ENCODE assay signal across 11 cellular contexts in genomic region chr11:119423459-119424254, GRCh38. TPM values are rescaled to one million over a fixed set of nuclear protein-coding genes. Genes with fewer than 3 reads are reported as not detected.
DNase-seq lines count a peak whose midpoint lies in the region; ATAC-seq, FAIRE-seq and TF ChIP-seq lines count a peak whose summit lies in the region.
"Had no signal": no experiment of that assay in that cellular context is flagged by ENCODE, and none has a peak within 500 bp of the region (broad histone marks: within the 10 kb centered on the region; RNA-seq: fewer than 3 reads in every experiment).

No MANE protein-coding gene starts in this region.

- H4K20me1 ChIP-seq in HepG2 (ENCODE audit: insufficient read depth, low read length): no peaks in the 10 kb centered on the region

- peaks cover 25% of the 10 kb centered on the region for H3K4me1 ChIP-seq in left ventricle myocardium inferior
- H3K4me1 ChIP-seq in vagina: peaks cover 36% of the 10 kb centered on the region
- peaks cover 11% of the 10 kb centered on the region; the same call in 1 of the 2 replicates for H3K4me1 ChIP-seq in HepG2 (ENCODE audit: insufficient read depth, low read length)

- H3K4me1 Mint-ChIP-seq in nephron: peaks cover 33% of the 10 kb centered on the region

- DNase-seq in left ventricle myocardium inferior (no peak), Right ventricle myocardium superior (no peak), dermis blood vessel endothelial cell (peak; percentile 15), vagina (ENCODE audit: extremely low spot score in 2 of 2) (no peak), HepG2 (ENCODE audit: low spot score) (no peak)
- DNase-seq: activated CD4-positive, alpha-beta T cell treated with anti-CD3 and anti-CD28 coated beads, Interleukin-2, amount 50 U/mL, for 4 hours; KG1 had no signal

- H3K36me3 Mint-ChIP-seq in nephron (ENCODE audit: low read depth): peaks cover 16% of the 10 kb centered on the region

- H3K4me3 Mint-ChIP-seq in nephron: peak overlapping the region; percentile 87 to 90 (median 87)

- peaks cover 52% of the 10 kb centered on the region for H3K27me3 Mint-ChIP-seq in nephron (ENCODE audit: low read depth)

- WGBS in HepG2 (ENCODE audit: low lambda C conversion rate): 82% methylated on average over 11 of the region's 15 CpGs

- TF ChIP-seq EP300 in HepG2 (IDR thresholded peaks at IDR 0.05; ENCODE audit: low read depth in 2 of 2, low read length in 2 of 2): no peak
- TF ChIP-seq EP300 in HepG2 (CRISPR knock-in tag; IDR thresholded peaks at IDR 0.05; ENCODE audit: borderline replicate concordance): no peak

- peaks cover 79% of the 10 kb centered on the region for H3K27me3 ChIP-seq in left ventricle myocardium inferior (ENCODE audit: low read depth)
- H3K27me3 ChIP-seq in vagina: no peaks in the 10 kb centered on the region
- H3K27me3 ChIP-seq in HepG2 (ENCODE audit: control insufficient read depth in 1 of 2, insufficient read depth in 2 of 2, low read length in 2 of 2): no peaks in the 10 kb centered on the region; a peak in 2 of 5 replicates

- POLR2A ChIA-PET in HepG2 (lab: Yijun Ruan, JAX): no interaction called here

- H3K27ac Mint-ChIP-seq in nephron: peak overlapping the region; percentile 52 to 72 (median 63)

- H3K9ac ChIP-seq in HepG2 (ENCODE audit: insufficient read depth, low read depth, low read length): no peak overlapping the region

- no TSS peak for BruUV-seq in HepG2 (replicated peaks; lab: Mats Ljungman, UMichigan)

- no peaks in the 10 kb centered on the region for H3K36me3 ChIP-seq in left ventricle myocardium inferior
- no peaks in the 10 kb centered on the region for H3K36me3 ChIP-seq in vagina
- H3K36me3 ChIP-seq in HepG2 (replicated peaks in 1 of 2; ENCODE audit: control insufficient read depth in 1 of 2, insufficient read depth in 2 of 2, low read length in 2 of 2): no peaks in the 10 kb centered on the region

- H3K9me3 ChIP-seq in left ventricle myocardium inferior (replicated peaks): no peaks in the 10 kb centered on the region
- no peaks in the 10 kb centered on the region for H3K9me3 ChIP-seq in vagina
- H3K9me3 ChIP-seq in HepG2 (ENCODE audit: low read length): no peaks in the 10 kb centered on the region

- no peaks in the 10 kb centered on the region for H3K79me2 ChIP-seq in HepG2 (ENCODE audit: insufficient read depth, low read length)

- no peak overlapping the region for H2AFZ ChIP-seq in HepG2 (ENCODE audit: low read length)

- ATAC-seq in Right ventricle myocardium superior (ENCODE audit: poor library complexity): no peak
- ATAC-seq in GM18505 (IDR thresholded peaks at IDR 0.05; ENCODE audit: unreplicated experiment): no peak
- ATAC-seq in HepG2: no peak
- no peak for ATAC-seq in GM18520 (IDR thresholded peaks at IDR 0.05; ENCODE audit: unreplicated experiment)

- no peak for FAIRE-seq in HepG2 (lab: Jason Lieb, UNC)

- no peak overlapping the region for H3K4me2 ChIP-seq in HepG2 (ENCODE audit: low read depth, low read length)

- TF ChIP-seq RAD21 in HepG2 (CRISPR knock-in tag; IDR thresholded peaks at IDR 0.05): no peak

- TF ChIP-seq POLR2A in vagina (IDR thresholded peaks at IDR 0.05) (no peak), GM18505 (IDR thresholded peaks at IDR 0.05; ENCODE audit: borderline replicate concordance, extremely low read depth, insufficient read depth, insufficient read length) (no peak), HepG2 (IDR thresholded peaks at IDR 0.05; ENCODE audit: insufficient read depth in 1 of 2, low read depth in 2 of 2, low read length in 2 of 2) (no peak)

- TF ChIP-seq CTCF in left ventricle myocardium inferior (IDR thresholded peaks at IDR 0.05; ENCODE audit: borderline replicate concordance) (no peak), nephron (IDR thresholded peaks at IDR 0.05; ENCODE audit: unreplicated experiment in 3 of 3) (no peak), vagina (IDR thresholded peaks at IDR 0.05) (no peak), HepG2 (CRISPR knock-in tag; IDR thresholded peaks at IDR 0.05) (no peak)

- intact Hi-C loops in left ventricle myocardium inferior (cut with micrococcal nuclease): no loop called here
- intact Hi-C loops in Right ventricle myocardium superior (cut with DNase I): no loop called here
- intact Hi-C loops in vagina (cut with DNase I): no loop called here
- intact Hi-C loops in HepG2 (cut with micrococcal nuclease; ENCODE audit: unreplicated experiment): no loop called here

- in situ Hi-C loops in HepG2 (cut with HindIII; ENCODE audit: extremely low pct_ligation_motif_present, low pct_unique_long_range_greater_than_20kb): no loop called here

- H3K9me3 Mint-ChIP-seq in nephron: no peaks in the 10 kb centered on the region

- H3K27ac ChIP-seq in left ventricle myocardium inferior (replicated peaks) (no peak overlapping the region), vagina (peak overlapping the region; percentile 83), HepG2 (ENCODE audit: extremely low read length, insufficient read depth, low read length) (no peak overlapping the region)
- H3K27ac ChIP-seq: C4-2B had no signal

- H3K4me3 ChIP-seq in left ventricle myocardium inferior (peak overlapping the region; percentile 62), vagina (peak overlapping the region; percentile 55 to 58), HepG2 (replicated peaks in 1 of 3; ENCODE audit: insufficient read depth in 1 of 3, low read depth in 2 of 3, low read length in 3 of 3) (no peak overlapping the region)

- CTCF ChIA-PET in HepG2 (lab: Yijun Ruan, JAX; ENCODE audit: low intra/inter-chr PET ratio, low total read pairs): no interaction called here

TF ChIP-seq in HepG2, 621 proteins besides CTCF, POLR2A, EP300 and RAD21 (continues in another document):
- no peak for TF ChIP-seq ZNF547 (CRISPR knock-in tag; IDR thresholded peaks at IDR 0.05)
- no peak for TF ChIP-seq SRSF4 (IDR thresholded peaks at IDR 0.05; ENCODE audit: low read depth, low read length, poor library complexity, severe bottlenecking)
- no peak for TF ChIP-seq PLRG1 (conservative IDR thresholded peaks at IDR 0.05)

RNA-seq across cellular contexts. Expression of gene THY1, which starts 0.7 kb away (rescaled TPM):
- total RNA-seq in left ventricle myocardium inferior (0.91 TPM), Right ventricle myocardium superior (1.5 TPM), dermis blood vessel endothelial cell (0.28 and 1.0 TPM in 2 replicates), vagina (48.9 TPM), HepG2 (2016; rRNA removed; fragmentation: Illumina TruSeq; extraction: Trizol) (not detected in 2 replicates)
- not detected in 2 replicates for total RNA-seq in HepG2 (2016; cell fraction: cytosol; rRNA removed; fragmentation: Illumina TruSeq; extraction: Trizol; ENCODE audit: low read depth)
- not detected in 2 replicates for total RNA-seq in HepG2 (2016; cell fraction: insoluble cytoplasmic fraction; rRNA removed; fragmentation: Illumina TruSeq; extraction: Trizol)
- not detected in 2 replicates for total RNA-seq in HepG2 (2016; cell fraction: membrane; rRNA removed; fragmentation: Illumina TruSeq; extraction: Trizol)
- not detected in 2 replicates for total RNA-seq in HepG2 (2016; cell fraction: nucleus; rRNA removed; fragmentation: Illumina TruSeq; extraction: Trizol)
- not detected in 2 replicates for polyA plus RNA-seq in HepG2 (2011; rRNA removed)
- not detected in 2 replicates for polyA plus RNA-seq in HepG2 (2011; cell fraction: cytosol; rRNA removed)
- not detected in 2 replicates for polyA plus RNA-seq in HepG2 (2011; cell fraction: nucleus; rRNA removed)
- polyA plus RNA-seq in HepG2 (2012): not detected in 2 replicates
- not detected in 2 replicates for polyA plus RNA-seq in HepG2 (2016; cell fraction: cytosol; fragmentation: Illumina TruSeq; extraction: Trizol; ENCODE audit: low read depth)
- polyA plus RNA-seq in HepG2 (2016; cell fraction: insoluble cytoplasmic fraction; fragmentation: Illumina TruSeq; extraction: Trizol; ENCODE audit: low read depth): not detected in 2 replicates
- polyA plus RNA-seq in HepG2 (2016; cell fraction: membrane; fragmentation: Illumina TruSeq; extraction: Trizol; ENCODE audit: low read depth): not detected in 2 replicates
- not detected in 2 replicates for polyA plus RNA-seq in HepG2 (2016; cell fraction: nucleus; fragmentation: Illumina TruSeq; extraction: Trizol; ENCODE audit: insufficient read depth, low read depth)
- 0.28 TPM in 1 of 2 replicates, not detected in the other for polyA minus RNA-seq in HepG2 (2011; rRNA and poly(A)+ RNA removed; ENCODE audit: low replicate concordance)
- polyA minus RNA-seq in HepG2 (2011; cell fraction: cytosol; rRNA and poly(A)+ RNA removed): not detected in 2 replicates
- polyA minus RNA-seq in HepG2 (2011; cell fraction: nucleus; rRNA and poly(A)+ RNA removed): not detected in 2 replicates

RNA-seq across cellular contexts. Expression of gene USP2, which starts 42.2 kb away (rescaled TPM):
- 135 TPM for total RNA-seq in left ventricle myocardium inferior
- total RNA-seq in Right ventricle myocardium superior: 136 TPM
- total RNA-seq in dermis blood vessel endothelial cell: 0.33 and 1.2 TPM in 2 replicates
- total RNA-seq in vagina: 2.5 TPM
- total RNA-seq in HepG2 (2016; rRNA removed; fragmentation: Illumina TruSeq; extraction: Trizol): 6.0 and 7.2 TPM in 2 replicates
- total RNA-seq in HepG2 (2016; cell fraction: cytosol; rRNA removed; fragmentation: Illumina TruSeq; extraction: Trizol; ENCODE audit: low read depth): 1.1 and 1.7 TPM in 2 replicates
- 6.5 and 7.1 TPM in 2 replicates for total RNA-seq in HepG2 (2016; cell fraction: insoluble cytoplasmic fraction; rRNA removed; fragmentation: Illumina TruSeq; extraction: Trizol)
- 5.7 and 5.9 TPM in 2 replicates for total RNA-seq in HepG2 (2016; cell fraction: membrane; rRNA removed; fragmentation: Illumina TruSeq; extraction: Trizol)
- 5.8 and 7.8 TPM in 2 replicates for total RNA-seq in HepG2 (2016; cell fraction: nucleus; rRNA removed; fragmentation: Illumina TruSeq; extraction: Trizol)
- 2.5 and 3.2 TPM in 2 replicates for polyA plus RNA-seq in HepG2 (2011; rRNA removed)
- 2.2 TPM in 2 replicates for polyA plus RNA-seq in HepG2 (2011; cell fraction: cytosol; rRNA removed)
- polyA plus RNA-seq in HepG2 (2011; cell fraction: nucleus; rRNA removed): 4.4 and 4.7 TPM in 2 replicates
- polyA plus RNA-seq in HepG2 (2012): 2.5 and 3.0 TPM in 2 replicates
- polyA plus RNA-seq in HepG2 (2016; cell fraction: cytosol; fragmentation: Illumina TruSeq; extraction: Trizol; ENCODE audit: low read depth): 1.1 and 1.3 TPM in 2 replicates
- 7.6 and 11.3 TPM in 2 replicates for polyA plus RNA-seq in HepG2 (2016; cell fraction: insoluble cytoplasmic fraction; fragmentation: Illumina TruSeq; extraction: Trizol; ENCODE audit: low read depth)
- polyA plus RNA-seq in HepG2 (2016; cell fraction: membrane; fragmentation: Illumina TruSeq; extraction: Trizol; ENCODE audit: low read depth): 4.1 and 4.2 TPM in 2 replicates
- polyA plus RNA-seq in HepG2 (2016; cell fraction: nucleus; fragmentation: Illumina TruSeq; extraction: Trizol; ENCODE audit: insufficient read depth, low read depth): 22.1 and 23.0 TPM in 2 replicates
- 5.4 and 5.9 TPM in 2 replicates for polyA minus RNA-seq in HepG2 (2011; rRNA and poly(A)+ RNA removed; ENCODE audit: low replicate concordance)
- polyA minus RNA-seq in HepG2 (2011; cell fraction: cytosol; rRNA and poly(A)+ RNA removed): 4.0 and 5.4 TPM in 2 replicates
- polyA minus RNA-seq in HepG2 (2011; cell fraction: nucleus; rRNA and poly(A)+ RNA removed): 2.4 and 5.7 TPM in 2 replicates

Comparison
In these comparisons a context has a peak if more than half of its experiments do, and no peak if none do; other contexts are left out.
1. H3K4me3 ChIP-seq: peak in left ventricle myocardium inferior (single experiment) and vagina (2 of 2); none in HepG2 (0 of 3).
2. RNA of gene THY1, which starts 0.7 kb away (total RNA-seq): 48.9 TPM in vagina (single experiment); 1.5 TPM in Right ventricle myocardium superior (single experiment), 0.28 to 1.0 TPM in dermis blood vessel endothelial cell, 0.91 TPM in left ventricle myocardium inferior (single experiment) and not detected in HepG2; every median in the first group is over 10 times any median in the second.
3. RNA of gene USP2, which starts 42.2 kb away (total RNA-seq): 136 TPM in Right ventricle myocardium superior (single experiment) and 135 TPM in left ventricle myocardium inferior (single experiment); 1.1 to 7.8 TPM in HepG2, 2.5 TPM in vagina (single experiment) and 0.33 to 1.2 TPM in dermis blood vessel endothelial cell; every median in the first group is over 10 times any median in the second.